Comparison of ENCODE assay signal across 3 cellular contexts in the genomic region with DNA sequence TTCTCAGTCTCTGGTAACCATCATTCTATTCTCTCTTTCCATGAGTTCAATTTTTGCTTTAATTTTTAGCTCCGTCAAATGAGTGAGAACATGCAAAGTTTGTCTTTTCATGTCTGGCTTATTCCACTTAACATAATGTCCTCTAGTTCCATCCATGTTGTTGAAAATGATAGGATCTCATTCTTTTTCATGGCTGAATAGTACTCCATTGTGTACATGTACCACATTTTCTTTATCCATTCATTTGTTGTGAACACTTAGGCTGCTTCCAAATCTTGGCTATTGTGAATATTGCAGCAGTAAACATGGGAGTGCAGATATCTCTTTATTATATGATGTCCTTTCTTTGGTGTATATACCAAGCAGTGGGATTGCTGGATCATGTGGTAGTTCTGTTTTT.
TF ChIP-seq lines count a peak whose summit lies in the region.

No MANE protein-coding gene starts in this region.

TF ChIP-seq in SK-N-SH, 30 proteins besides CTCF, POLR2A, EP300 and RAD21 (continued from another document):
- TF ChIP-seq CHD2 (IDR thresholded peaks at IDR 0.05; ENCODE audit: low read length, partially characterized antibody), result no peak
- no peak for TF ChIP-seq GATA2 (CRISPR knock-in tag; IDR thresholded peaks at IDR 0.05)
- TF ChIP-seq, protein P1, sequence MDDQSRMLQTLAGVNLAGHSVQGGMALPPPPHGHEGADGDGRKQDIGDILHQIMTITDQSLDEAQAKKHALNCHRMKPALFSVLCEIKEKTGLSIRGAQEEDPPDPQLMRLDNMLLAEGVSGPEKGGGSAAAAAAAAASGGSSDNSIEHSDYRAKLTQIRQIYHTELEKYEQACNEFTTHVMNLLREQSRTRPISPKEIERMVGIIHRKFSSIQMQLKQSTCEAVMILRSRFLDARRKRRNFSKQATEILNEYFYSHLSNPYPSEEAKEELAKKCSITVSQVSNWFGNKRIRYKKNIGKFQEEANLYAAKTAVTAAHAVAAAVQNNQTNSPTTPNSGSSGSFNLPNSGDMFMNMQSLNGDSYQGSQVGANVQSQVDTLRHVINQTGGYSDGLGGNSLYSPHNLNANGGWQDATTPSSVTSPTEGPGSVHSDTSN (IDR thresholded peaks at IDR 0.05), result no peak
- TF ChIP-seq TAF1 (IDR thresholded peaks at IDR 0.05; ENCODE audit: borderline replicate concordance, low read depth, low read length), result no peak
- TF ChIP-seq, protein P2, sequence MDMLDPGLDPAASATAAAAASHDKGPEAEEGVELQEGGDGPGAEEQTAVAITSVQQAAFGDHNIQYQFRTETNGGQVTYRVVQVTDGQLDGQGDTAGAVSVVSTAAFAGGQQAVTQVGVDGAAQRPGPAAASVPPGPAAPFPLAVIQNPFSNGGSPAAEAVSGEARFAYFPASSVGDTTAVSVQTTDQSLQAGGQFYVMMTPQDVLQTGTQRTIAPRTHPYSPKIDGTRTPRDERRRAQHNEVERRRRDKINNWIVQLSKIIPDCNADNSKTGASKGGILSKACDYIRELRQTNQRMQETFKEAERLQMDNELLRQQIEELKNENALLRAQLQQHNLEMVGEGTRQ (IDR thresholded peaks at IDR 0.05; ENCODE audit: borderline replicate concordance, low read depth, low read length), result no peak
- TF ChIP-seq, protein P3, sequence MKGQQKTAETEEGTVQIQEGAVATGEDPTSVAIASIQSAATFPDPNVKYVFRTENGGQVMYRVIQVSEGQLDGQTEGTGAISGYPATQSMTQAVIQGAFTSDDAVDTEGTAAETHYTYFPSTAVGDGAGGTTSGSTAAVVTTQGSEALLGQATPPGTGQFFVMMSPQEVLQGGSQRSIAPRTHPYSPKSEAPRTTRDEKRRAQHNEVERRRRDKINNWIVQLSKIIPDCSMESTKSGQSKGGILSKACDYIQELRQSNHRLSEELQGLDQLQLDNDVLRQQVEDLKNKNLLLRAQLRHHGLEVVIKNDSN (IDR thresholded peaks at IDR 0.05; ENCODE audit: borderline replicate concordance, low read depth), result no peak
- TF ChIP-seq, protein P4, sequence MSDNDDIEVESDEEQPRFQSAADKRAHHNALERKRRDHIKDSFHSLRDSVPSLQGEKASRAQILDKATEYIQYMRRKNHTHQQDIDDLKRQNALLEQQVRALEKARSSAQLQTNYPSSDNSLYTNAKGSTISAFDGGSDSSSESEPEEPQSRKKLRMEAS (IDR thresholded peaks at IDR 0.05; ENCODE audit: low read depth), result no peak
TF ChIP-seq in SK-N-SH: peak in this region for 0.

TF ChIP-seq in WTC11, 78 proteins besides CTCF, POLR2A, EP300 and RAD21 (continued from another document):
- TF ChIP-seq GTF2I (CRISPR knock-in tag; conservative IDR thresholded peaks at IDR 0.05), result 0 out of 2 replicates have a peak, but pooled peaks have one; percentile 37
- TF ChIP-seq, protein P5, sequence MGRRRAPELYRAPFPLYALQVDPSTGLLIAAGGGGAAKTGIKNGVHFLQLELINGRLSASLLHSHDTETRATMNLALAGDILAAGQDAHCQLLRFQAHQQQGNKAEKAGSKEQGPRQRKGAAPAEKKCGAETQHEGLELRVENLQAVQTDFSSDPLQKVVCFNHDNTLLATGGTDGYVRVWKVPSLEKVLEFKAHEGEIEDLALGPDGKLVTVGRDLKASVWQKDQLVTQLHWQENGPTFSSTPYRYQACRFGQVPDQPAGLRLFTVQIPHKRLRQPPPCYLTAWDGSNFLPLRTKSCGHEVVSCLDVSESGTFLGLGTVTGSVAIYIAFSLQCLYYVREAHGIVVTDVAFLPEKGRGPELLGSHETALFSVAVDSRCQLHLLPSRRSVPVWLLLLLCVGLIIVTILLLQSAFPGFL (CRISPR knock-in tag; IDR thresholded peaks at IDR 0.05; ENCODE audit: borderline replicate concordance), result no peak

TF ChIP-seq in H1, 55 proteins besides CTCF, POLR2A, EP300 and RAD21 (continued from another document):
- TF ChIP-seq GABPA (IDR thresholded peaks at IDR 0.05; ENCODE audit: borderline replicate concordance, insufficient read depth, low read length), result no peak
- no peak for TF ChIP-seq CTBP2 (IDR thresholded peaks at IDR 0.05; ENCODE audit: borderline replicate concordance, insufficient read depth, insufficient read length, low read length)
- TF ChIP-seq KDM5A (IDR thresholded peaks at IDR 0.05; ENCODE audit: low read length), result no peak
- TF ChIP-seq EGR1 (IDR thresholded peaks at IDR 0.05; ENCODE audit: borderline replicate concordance, low read depth, low read length), result no peak
- TF ChIP-seq KDM1A (IDR thresholded peaks at IDR 0.05; ENCODE audit: borderline replicate concordance, low read length), result 0 out of 2 replicates have a peak, but pooled peaks have one; percentile 20
- no peak for TF ChIP-seq CEBPB (IDR thresholded peaks at IDR 0.05; ENCODE audit: low read depth, low read length)
TF ChIP-seq in H1: peak in this region for 1.
